1 cellular context compared by ENCODE assay signal in the genomic region with DNA sequence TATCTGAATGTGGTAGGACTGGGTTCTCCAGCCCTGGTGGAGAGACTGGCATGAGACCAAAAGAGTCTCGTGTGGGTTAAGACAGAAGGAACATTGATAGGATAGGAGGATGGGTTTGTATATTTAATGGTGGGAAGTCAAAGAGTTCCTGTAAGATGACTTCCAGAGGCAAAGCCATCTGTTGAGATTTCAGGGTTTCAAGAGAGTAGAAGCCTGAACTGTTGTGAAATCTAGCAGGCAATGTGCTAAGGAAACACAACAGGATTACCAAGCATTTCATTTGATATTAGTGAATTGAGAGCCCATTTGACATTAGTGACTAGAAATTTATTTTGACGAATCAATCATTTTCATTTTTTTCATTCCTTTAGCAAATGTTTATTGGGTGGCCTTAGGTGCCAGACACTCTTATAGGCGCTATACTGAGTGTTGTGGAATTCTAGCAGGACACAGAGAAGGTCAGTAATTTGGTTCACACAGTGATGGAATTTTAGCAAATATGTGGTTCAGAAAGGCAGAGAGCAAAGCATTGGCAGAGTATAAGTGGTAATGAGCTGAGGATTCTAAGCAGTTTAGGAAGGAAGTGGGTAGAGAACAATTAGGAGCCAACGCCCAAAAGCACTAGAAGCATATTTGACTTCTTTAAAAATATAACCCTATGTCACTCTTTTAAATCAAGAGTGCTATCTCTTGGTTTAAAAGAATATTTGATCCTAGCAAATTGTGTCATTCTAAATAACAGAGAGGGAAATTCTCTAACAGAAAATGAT.
TF ChIP-seq lines count a peak whose summit lies in the region.

No MANE protein-coding gene starts in this region.

TF ChIP-seq in endothelial cell of umbilical vein, 7 proteins besides CTCF, POLR2A, EP300 and RAD21 (continued from another document):
- TF ChIP-seq, protein P1, sequence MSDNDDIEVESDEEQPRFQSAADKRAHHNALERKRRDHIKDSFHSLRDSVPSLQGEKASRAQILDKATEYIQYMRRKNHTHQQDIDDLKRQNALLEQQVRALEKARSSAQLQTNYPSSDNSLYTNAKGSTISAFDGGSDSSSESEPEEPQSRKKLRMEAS (IDR thresholded peaks at IDR 0.05; ENCODE audit: insufficient read depth, insufficient read length), result no peak
- TF ChIP-seq EZH2 (IDR thresholded peaks at IDR 0.05; ENCODE audit: borderline replicate concordance, low read depth, low read length, severe bottlenecking) (no peak), FOS (IDR thresholded peaks at IDR 0.05; ENCODE audit: borderline replicate concordance, insufficient read depth, low read length) (no peak)
